Comparison of ENCODE assay signal across 24 cellular contexts in the genomic region with DNA sequence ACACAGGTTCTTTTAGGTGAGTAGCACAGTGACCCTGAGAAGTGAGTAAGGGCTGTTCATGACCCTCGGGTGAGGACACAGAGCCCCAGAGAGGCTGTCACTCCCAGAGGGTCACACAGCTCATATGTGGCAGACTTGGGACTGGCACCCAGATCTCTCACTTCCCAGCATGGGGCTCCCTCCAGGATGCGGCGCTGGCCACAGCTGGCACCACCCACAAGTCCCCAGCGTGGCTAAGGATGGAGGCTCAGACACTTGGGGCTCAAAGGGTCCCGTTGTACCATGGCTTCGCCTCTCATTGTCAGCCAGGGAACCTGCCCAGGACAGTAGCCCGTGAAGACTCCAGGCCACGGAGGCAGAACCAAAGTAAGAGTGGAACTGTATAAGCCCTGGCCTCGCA. TPM values are rescaled to one million over a fixed set of nuclear protein-coding genes. Genes with fewer than 3 reads are reported as not detected.
A peak's percentile ranks its signal among the peaks of the same experiment; 100 is the strongest.
DNase-seq lines count a peak whose midpoint lies in the region; ATAC-seq, FAIRE-seq and TF ChIP-seq lines count a peak whose summit lies in the region.
"Had no signal": no experiment of that assay in that cellular context is flagged by ENCODE, and none has a peak within 500 bp of the region (broad histone marks: within the 10 kb centered on the region; RNA-seq: fewer than 3 reads in every experiment).

No MANE protein-coding gene starts in this region.

- BruUV-seq in Calu3 (replicated peaks; lab: Mats Ljungman, UMichigan) = no TSS peak

- H3K4me3 ChIP-seq in right cardiac atrium (ENCODE audit: low read length) = no peak overlapping the region
- H3K4me3 ChIP-seq in heart right ventricle = no peak overlapping the region
- H3K4me3 ChIP-seq in bronchial epithelial cell (ENCODE audit: low read depth, low read length) = no peak overlapping the region
- H3K4me3 ChIP-seq: BLaER1 had no signal

- no peaks in the 10 kb centered on the region for H3K36me3 Mint-ChIP-seq in stimulated activated memory B cell treated with anti-CD40 and anti-IgM and Interleukin-4, amounts not matched to agents 10 μg/mL and 1 μg/mL and 100 μg/mL, for 72 hours
- no peaks in the 10 kb centered on the region for H3K36me3 Mint-ChIP-seq in Calu3 (ENCODE audit: insufficient read depth, unreplicated experiment)
- H3K36me3 Mint-ChIP-seq: CD14-positive monocyte; CD4-positive, alpha-beta memory T cell; CD4-positive, CD25-positive, alpha-beta regulatory T cell had no signal

- H3K4me1 ChIP-seq in right cardiac atrium (ENCODE audit: control insufficient read depth, insufficient read depth, low read length) (no peaks in the 10 kb centered on the region), heart right ventricle (no peaks in the 10 kb centered on the region)
- H3K4me1 ChIP-seq: BE2C had no signal

- no peaks in the 10 kb centered on the region for H3K9me3 ChIP-seq in right cardiac atrium (ENCODE audit: control insufficient read depth, low read length)
- no peaks in the 10 kb centered on the region for H3K9me3 ChIP-seq in heart right ventricle
- H3K9me3 ChIP-seq: BE2C, BLaER1 had no signal

- H3K4me3 Mint-ChIP-seq in stimulated activated memory B cell treated with anti-CD40 and anti-IgM and Interleukin-4, amounts not matched to agents 10 μg/mL and 1 μg/mL and 100 μg/mL, for 72 hours = no peak overlapping the region
- no peak overlapping the region for H3K4me3 Mint-ChIP-seq in Calu3 (ENCODE audit: low read depth, unreplicated experiment)
- H3K4me3 Mint-ChIP-seq: CD14-positive monocyte; CD4-positive, alpha-beta memory T cell; CD4-positive, CD25-positive, alpha-beta regulatory T cell; CD8-positive, alpha-beta memory T cell had no signal

- H3K27me3 Mint-ChIP-seq in stimulated activated memory B cell treated with anti-CD40 and anti-IgM and Interleukin-4, amounts not matched to agents 10 μg/mL and 1 μg/mL and 100 μg/mL, for 72 hours = peaks cover 43% of the 10 kb centered on the region
- peaks cover 62% of the 10 kb centered on the region for H3K27me3 Mint-ChIP-seq in Calu3 (ENCODE audit: unreplicated experiment)

- peak; percentile 76 for FAIRE-seq in bronchial epithelial cell (lab: Jason Lieb, UNC)
- FAIRE-seq: A204.1, D721Med, G401.6, GM12891, GM19239 had no signal

- no peaks in the 10 kb centered on the region for H3K27me3 ChIP-seq in right cardiac atrium (ENCODE audit: control insufficient read depth, insufficient read depth)
- no peaks in the 10 kb centered on the region for H3K27me3 ChIP-seq in heart right ventricle
- H3K27me3 ChIP-seq in bronchial epithelial cell (ENCODE audit: control insufficient read depth, insufficient read depth, low read length) = peaks cover 4% of the 10 kb centered on the region
- H3K27me3 ChIP-seq: BE2C had no signal

- WGBS in right cardiac atrium = 89% methylated on average over 9 of the region's 9 CpGs
- WGBS in heart right ventricle, 2 donors = 92 to 93% methylated on average over 9 of the region's 9 CpGs

- no peak for TF ChIP-seq CTCF in heart right ventricle (IDR thresholded peaks at IDR 0.05)
- no peak for TF ChIP-seq CTCF in bronchial epithelial cell (IDR thresholded peaks at IDR 0.05; ENCODE audit: insufficient read depth, low read length, severe bottlenecking)
- TF ChIP-seq CTCF in Calu3 (IDR thresholded peaks at IDR 0.05; ENCODE audit: unreplicated experiment) = no peak

- H3K27ac ChIP-seq in right cardiac atrium (ENCODE audit: low read length) (no peak overlapping the region), heart right ventricle (no peak overlapping the region)
- H3K27ac ChIP-seq: BLaER1 had no signal

- intact Hi-C loops in right cardiac atrium (cut with DNase I) = no loop called here
- intact Hi-C loops in heart right ventricle (cut with DNase I) = no loop called here
- intact Hi-C loops in Calu3 (cut with micrococcal nuclease; ENCODE audit: unreplicated experiment) = no loop called here

- DNase-seq in right cardiac atrium (peak in 2 of 3 donors; percentile 24 to 34), heart right ventricle (no peak), bronchial epithelial cell (ENCODE audit: low read depth) (no peak), Calu3 (no peak), NCI-H2081 treated with DMSO at 0.1 percent for 48 hours (lab: John Stamatoyannopoulos, UW) (no peak), glomerular visceral epithelial cell (ENCODE audit: extremely low spot score) (no peak)
- DNase-seq: 8988T; ACHN; BE2C; C1 segment of cervical spinal cord; CD4-positive, alpha-beta memory T cell; CD4-positive, CD25-positive, alpha-beta regulatory T cell; CD8-positive, alpha-beta memory T cell; COR-L47; DMS79 treated with DMSO at 0.1 percent for 48 hours; GF-D8 had no signal

- no peak for ATAC-seq in right cardiac atrium
- no peak for ATAC-seq in heart right ventricle
- peak; percentile 12 for ATAC-seq in stimulated activated memory B cell treated with anti-CD40 and anti-IgM and Interleukin-4, amounts not matched to agents 10 μg/mL and 1 μg/mL and 100 μg/mL, for 72 hours

- H3K4me1 Mint-ChIP-seq in stimulated activated memory B cell treated with anti-CD40 and anti-IgM and Interleukin-4, amounts not matched to agents 10 μg/mL and 1 μg/mL and 100 μg/mL, for 72 hours = no peaks in the 10 kb centered on the region
- H3K4me1 Mint-ChIP-seq in Calu3 (ENCODE audit: low read depth, unreplicated experiment) = no peaks in the 10 kb centered on the region
- H3K4me1 Mint-ChIP-seq: CD14-positive monocyte had no signal

- no peak overlapping the region for H3K27ac Mint-ChIP-seq in stimulated activated memory B cell treated with anti-CD40 and anti-IgM and Interleukin-4, amounts not matched to agents 10 μg/mL and 1 μg/mL and 100 μg/mL, for 72 hours
- H3K27ac Mint-ChIP-seq in Calu3 (ENCODE audit: unreplicated experiment) = no peak overlapping the region
- H3K27ac Mint-ChIP-seq: CD14-positive monocyte; CD4-positive, alpha-beta memory T cell; CD4-positive, CD25-positive, alpha-beta regulatory T cell had no signal

- H3K36me3 ChIP-seq in heart right ventricle (no peaks in the 10 kb centered on the region), bronchial epithelial cell (ENCODE audit: control insufficient read depth, insufficient read depth, low read length) (no peaks in the 10 kb centered on the region)
- H3K36me3 ChIP-seq: BE2C, BLaER1 had no signal

- H3K9me3 Mint-ChIP-seq in stimulated activated memory B cell treated with anti-CD40 and anti-IgM and Interleukin-4, amounts not matched to agents 10 μg/mL and 1 μg/mL and 100 μg/mL, for 72 hours = peaks cover 5% of the 10 kb centered on the region
- no peaks in the 10 kb centered on the region for H3K9me3 Mint-ChIP-seq in Calu3 (ENCODE audit: low read depth, unreplicated experiment)
- H3K9me3 Mint-ChIP-seq: CD8-positive, alpha-beta memory T cell had no signal

- CTCF ChIA-PET in Calu3 (lab: Charles Lee) = no interaction called here

RNA-seq across cellular contexts. Expression of a gene that starts 6.0 kb away (rescaled TPM):
- 1 to 10 TPM; 1.0 to 5.8 (median 1.3) TPM for total RNA-seq in right cardiac atrium
- polyA plus RNA-seq in right cardiac atrium = 1.3 TPM
- total RNA-seq in heart right ventricle = 1 to 10 TPM in 4 of 10 donors, under 1 TPM in 6; 0.15 to 1.7 (median 0.78) TPM
- polyA plus RNA-seq in heart right ventricle = under 1 TPM; 0.37 to 0.43 TPM
- total RNA-seq in bronchial epithelial cell = under 0.01 and 0.26 TPM in 2 replicates
- not detected in 2 replicates for total RNA-seq in Calu3 (2022)
- total RNA-seq: CD4-positive, alpha-beta memory T cell; CD4-positive, CD25-positive, alpha-beta regulatory T cell; CD8-positive, alpha-beta memory T cell had no signal
- polyA plus RNA-seq: CD14-positive monocyte; CD4-positive, alpha-beta memory T cell; CD4-positive, CD25-positive, alpha-beta regulatory T cell; CD8-positive, alpha-beta memory T cell had no signal

Comparison
In these comparisons a context has a peak if more than half of its experiments do, and no peak if none do; other contexts are left out.
1. DNase-seq: peak in right cardiac atrium (2 of 3); none in heart right ventricle (0 of 2), bronchial epithelial cell (single experiment), Calu3 (single experiment), NCI-H2081 treated with DMSO at 0.1 percent for 48 hours (single experiment) and glomerular visceral epithelial cell (single experiment).